Comparison of ENCODE assay signal across 1 cellular context in the genomic region with DNA sequence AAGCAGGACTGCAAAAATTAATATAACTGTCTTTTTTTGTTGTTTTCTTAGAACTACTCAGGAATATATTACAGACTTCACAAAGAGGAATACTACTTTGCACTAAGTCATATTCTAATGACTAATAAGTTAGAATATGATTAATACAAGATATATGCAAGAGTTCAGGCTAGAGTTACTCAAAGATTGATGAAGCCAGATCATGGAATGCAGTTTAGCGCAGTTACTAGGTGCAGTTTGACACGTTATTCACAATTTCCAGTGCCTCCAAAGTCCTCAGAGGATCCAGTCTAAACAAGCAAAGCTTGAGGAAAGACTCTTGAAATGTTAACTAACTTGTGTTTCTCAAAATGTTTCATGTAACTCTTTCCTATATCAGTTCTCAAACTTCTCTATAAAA.
TF ChIP-seq lines count a peak whose summit lies in the region.

No MANE protein-coding gene starts in this region.

TF ChIP-seq in A549, 52 proteins besides CTCF, POLR2A, EP300 and RAD21 (continued from another document):
- TF ChIP-seq, protein P1, sequence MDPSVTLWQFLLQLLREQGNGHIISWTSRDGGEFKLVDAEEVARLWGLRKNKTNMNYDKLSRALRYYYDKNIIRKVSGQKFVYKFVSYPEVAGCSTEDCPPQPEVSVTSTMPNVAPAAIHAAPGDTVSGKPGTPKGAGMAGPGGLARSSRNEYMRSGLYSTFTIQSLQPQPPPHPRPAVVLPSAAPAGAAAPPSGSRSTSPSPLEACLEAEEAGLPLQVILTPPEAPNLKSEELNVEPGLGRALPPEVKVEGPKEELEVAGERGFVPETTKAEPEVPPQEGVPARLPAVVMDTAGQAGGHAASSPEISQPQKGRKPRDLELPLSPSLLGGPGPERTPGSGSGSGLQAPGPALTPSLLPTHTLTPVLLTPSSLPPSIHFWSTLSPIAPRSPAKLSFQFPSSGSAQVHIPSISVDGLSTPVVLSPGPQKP (IDR thresholded peaks at IDR 0.05; ENCODE audit: low read depth, low read length), result no peak
- TF ChIP-seq ZSCAN20 (CRISPR knock-in tag; IDR thresholded peaks at IDR 0.05) (no peak), HOXB5 (CRISPR knock-in tag; IDR thresholded peaks at IDR 0.05) (no peak), RNF2 (IDR thresholded peaks at IDR 0.05; ENCODE audit: borderline replicate concordance, low read depth) (no peak), KDM1A (IDR thresholded peaks at IDR 0.05; ENCODE audit: low read depth) (no peak)
- TF ChIP-seq, protein P2, sequence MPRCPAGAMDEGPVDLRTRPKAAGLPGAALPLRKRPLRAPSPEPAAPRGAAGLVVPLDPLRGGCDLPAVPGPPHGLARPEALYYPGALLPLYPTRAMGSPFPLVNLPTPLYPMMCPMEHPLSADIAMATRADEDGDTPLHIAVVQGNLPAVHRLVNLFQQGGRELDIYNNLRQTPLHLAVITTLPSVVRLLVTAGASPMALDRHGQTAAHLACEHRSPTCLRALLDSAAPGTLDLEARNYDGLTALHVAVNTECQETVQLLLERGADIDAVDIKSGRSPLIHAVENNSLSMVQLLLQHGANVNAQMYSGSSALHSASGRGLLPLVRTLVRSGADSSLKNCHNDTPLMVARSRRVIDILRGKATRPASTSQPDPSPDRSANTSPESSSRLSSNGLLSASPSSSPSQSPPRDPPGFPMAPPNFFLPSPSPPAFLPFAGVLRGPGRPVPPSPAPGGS (IDR thresholded peaks at IDR 0.05), result no peak
